ENCODE assay signal across 17 cellular contexts in genomic region chr1:61659061-61659460, GRCh38.
DNase-seq lines count a peak whose midpoint lies in the region; ATAC-seq and TF ChIP-seq lines count a peak whose summit lies in the region.
"Had no signal": no experiment of that assay in that cellular context is flagged by ENCODE, and none has a peak within 500 bp of the region (broad histone marks: within the 10 kb centered on the region; RNA-seq: fewer than 3 reads in every experiment).

No MANE protein-coding gene starts in this region.

- H3K4ac ChIP-seq in H9 (ENCODE audit: low read depth, low read length) (no peak overlapping the region), neuronal stem cell (ENCODE audit: low read length) (no peak overlapping the region)

- no peaks in the 10 kb centered on the region; the same call in 1 of the 2 replicates for H3K9me3 ChIP-seq in AG04450 (ENCODE audit: control insufficient read depth, insufficient read depth, low read length)
- H3K9me3 ChIP-seq in H9 (ENCODE audit: control insufficient read depth, low read depth, low read length) = no peaks in the 10 kb centered on the region
- H3K9me3 ChIP-seq in RWPE2 (ENCODE audit: severe bottlenecking) = no peaks in the 10 kb centered on the region
- no peaks in the 10 kb centered on the region for H3K9me3 ChIP-seq in aorta (ENCODE audit: control insufficient read depth, low read length)
- H3K9me3 ChIP-seq in neuronal stem cell (replicated peaks in 1 of 2; ENCODE audit: control insufficient read depth in 2 of 2, insufficient read depth in 1 of 2, low read depth in 1 of 2, low read length in 2 of 2) = no peaks in the 10 kb centered on the region
- H3K9me3 ChIP-seq: ascending aorta, prostate gland had no signal

- H2BK20ac ChIP-seq in H9 (ENCODE audit: low read depth, low read length, poor library complexity, severe bottlenecking) = no peak overlapping the region

- no peaks in the 10 kb centered on the region for H3K27me3 Mint-ChIP-seq in H9 (ENCODE audit: low read depth)
- H3K27me3 Mint-ChIP-seq: activated T-helper 17 cell treated with anti-CD3 and anti-CD28 coated beads, Interleukin-2, amount 50 U/mL, for 72 hours had no signal

- ATAC-seq in RWPE2 (ENCODE audit: low read depth) = no peak
- ATAC-seq in aorta (ENCODE audit: low FRiP score) = no peak
- ATAC-seq: activated T-helper 17 cell treated with anti-CD3 and anti-CD28 coated beads, Interleukin-2, amount 50 U/mL, for 72 hours; left colon had no signal

- H4K8ac ChIP-seq in H9 (replicated peaks; ENCODE audit: insufficient read length, low read depth, low read length) = no peak overlapping the region
- H4K8ac ChIP-seq in neuronal stem cell (ENCODE audit: low read depth, low read length) = no peak overlapping the region

- H3K4me1 ChIP-seq in H9 (ENCODE audit: insufficient read depth, low read length) (no peaks in the 10 kb centered on the region), RWPE2 (ENCODE audit: insufficient read depth, poor library complexity, severe bottlenecking) (no peaks in the 10 kb centered on the region), aorta (ENCODE audit: control insufficient read depth in 1 of 2, insufficient read depth in 2 of 2, low read length in 2 of 2) (no peaks in the 10 kb centered on the region), neuronal stem cell (ENCODE audit: control insufficient read depth in 2 of 2, insufficient read depth in 1 of 2, low read depth in 1 of 2, low read length in 2 of 2) (no peaks in the 10 kb centered on the region)
- H3K4me1 ChIP-seq: ascending aorta, prostate gland had no signal

- DNase-seq in AG04450 (ENCODE audit: low read depth, low spot score) (no peak), H9 (no peak), RWPE2 (ENCODE audit: low spot score) (no peak), fibroblast of mammary gland (ENCODE audit: low read depth) (no peak), aorta (no peak), neuronal stem cell (ENCODE audit: low spot score) (no peak), foreskin fibroblast (no peak), activated gamma-delta T cell treated with Interleukin-2 at 50 U/mL for 16 hours (no peak)
- DNase-seq: activated CD4-positive, alpha-beta T cell treated with anti-CD3 and anti-CD28 coated beads, Interleukin-2, amount 50 U/mL, for 1 hour; KG1; left colon; NCI-H187; SHP77; T1000 had no signal

- H4K20me1 ChIP-seq in H9 (ENCODE audit: control insufficient read depth, insufficient read depth, insufficient read length) = no peaks in the 10 kb centered on the region

- no peak overlapping the region for H3K4me3 Mint-ChIP-seq in H9
- H3K4me3 Mint-ChIP-seq: activated T-helper 17 cell treated with anti-CD3 and anti-CD28 coated beads, Interleukin-2, amount 50 U/mL, for 72 hours had no signal

- no peaks in the 10 kb centered on the region for H3K4me1 Mint-ChIP-seq in H9
- H3K4me1 Mint-ChIP-seq: activated T-helper 17 cell treated with anti-CD3 and anti-CD28 coated beads, Interleukin-2, amount 50 U/mL, for 72 hours had no signal

- no peak overlapping the region for H2BK120ac ChIP-seq in H9 (ENCODE audit: low read depth, low read length, poor library complexity, severe bottlenecking)
- H2BK120ac ChIP-seq in neuronal stem cell (ENCODE audit: low read depth, low read length) = no peak overlapping the region

- H3K14ac ChIP-seq in H9 (ENCODE audit: insufficient read depth, low read length) = no peak overlapping the region
- H3K14ac ChIP-seq in neuronal stem cell (ENCODE audit: low read length) = no peak overlapping the region

- H3K9ac ChIP-seq in H9 (ENCODE audit: extremely low read depth, insufficient read length, low read length) (no peak overlapping the region), neuronal stem cell (ENCODE audit: low read depth, low read length, poor library complexity) (no peak overlapping the region)

- H3K79me1 ChIP-seq in H9 (ENCODE audit: insufficient read depth, low read depth, low read length, poor library complexity, severe bottlenecking) = no peaks in the 10 kb centered on the region
- H3K79me1 ChIP-seq in neuronal stem cell (ENCODE audit: low read depth, low read length) = no peaks in the 10 kb centered on the region

- H3K27ac ChIP-seq in AG04450 (ENCODE audit: low read depth, low read length) (no peak overlapping the region), H9 (ENCODE audit: insufficient read length, low read depth, low read length) (no peak overlapping the region), RWPE2 (ENCODE audit: poor library complexity, severe bottlenecking) (no peak overlapping the region), aorta (ENCODE audit: low read depth in 1 of 2, low read length in 2 of 2) (no peak overlapping the region), neuronal stem cell (replicated peaks; ENCODE audit: low read length) (no peak overlapping the region)
- H3K27ac ChIP-seq: ascending aorta, prostate gland had no signal

- no peaks in the 10 kb centered on the region for H3K36me3 ChIP-seq in RWPE2 (ENCODE audit: low read depth)
- H3K36me3 ChIP-seq in aorta (ENCODE audit: control insufficient read depth in 1 of 2, insufficient read depth in 2 of 2, low read length in 1 of 2) = no peaks in the 10 kb centered on the region
- H3K36me3 ChIP-seq in neuronal stem cell (replicated peaks in 1 of 2; ENCODE audit: control insufficient read depth in 2 of 2, insufficient read depth in 2 of 2, low read length in 2 of 2) = no peaks in the 10 kb centered on the region
- H3K36me3 ChIP-seq: ascending aorta, prostate gland had no signal

- POLR2A ChIA-PET in AG04450 (lab: Yijun Ruan, JAX) = no interaction called here

- no peak overlapping the region for H3K56ac ChIP-seq in H9 (ENCODE audit: insufficient read length, low read depth, low read length)

- no peaks in the 10 kb centered on the region for H3K79me2 ChIP-seq in H9 (ENCODE audit: insufficient read depth, low read length)

- no peak overlapping the region for H2BK12ac ChIP-seq in H9 (ENCODE audit: insufficient read length, low read depth, low read length)
- H2BK12ac ChIP-seq in neuronal stem cell (ENCODE audit: low read length) = no peak overlapping the region

- H3K27ac Mint-ChIP-seq in H9 = no peak overlapping the region
- H3K27ac Mint-ChIP-seq: activated T-helper 17 cell treated with anti-CD3 and anti-CD28 coated beads, Interleukin-2, amount 50 U/mL, for 72 hours had no signal

- no peak overlapping the region for H2AK5ac ChIP-seq in H9 (ENCODE audit: insufficient read length, low read length)
- no peak overlapping the region for H2AK5ac ChIP-seq in neuronal stem cell (ENCODE audit: low read depth, low read length)

- no peaks in the 10 kb centered on the region for H3K9me3 Mint-ChIP-seq in H9
- H3K9me3 Mint-ChIP-seq: activated T-helper 17 cell treated with anti-CD3 and anti-CD28 coated beads, Interleukin-2, amount 50 U/mL, for 72 hours had no signal

- H3K4me3 ChIP-seq in AG04450 (ENCODE audit: low read depth, low read length) (no peak overlapping the region), RWPE2 (ENCODE audit: severe bottlenecking) (no peak overlapping the region), fibroblast of mammary gland (ENCODE audit: control insufficient read depth, low read depth, low read length) (no peak overlapping the region), aorta (ENCODE audit: low read length in 2 of 2) (no peak overlapping the region), neuronal stem cell (ENCODE audit: low read length in 2 of 2) (no peak overlapping the region), foreskin fibroblast (ENCODE audit: low read depth in 1 of 2, low read length in 2 of 2) (no peak overlapping the region)
- H3K4me3 ChIP-seq: ascending aorta, prostate gland had no signal

- H3K23me2 ChIP-seq in H9 (ENCODE audit: insufficient read length, low read depth, low read length, poor library complexity, severe bottlenecking) = no peaks in the 10 kb centered on the region

- H3K18ac ChIP-seq in H9 (ENCODE audit: insufficient read length, low read depth, low read length) (no peak overlapping the region), neuronal stem cell (ENCODE audit: low read length) (no peak overlapping the region)

- H2AFZ ChIP-seq in H9 (ENCODE audit: low read length) = no peak overlapping the region
- no peak overlapping the region for H2AFZ ChIP-seq in neuronal stem cell (ENCODE audit: low read length)

- H3K36me3 Mint-ChIP-seq in H9 (ENCODE audit: insufficient read depth in 1 of 3, low read depth in 3 of 3) = no peaks in the 10 kb centered on the region; a peak in 1 of 7 replicates

- no peak overlapping the region for H3T11ph ChIP-seq in H9 (ENCODE audit: low read length)

- H2BK5ac ChIP-seq in H9 (ENCODE audit: insufficient read length, low read length) (no peak overlapping the region), neuronal stem cell (ENCODE audit: low read length) (no peak overlapping the region)

- H3K23ac ChIP-seq in H9 (ENCODE audit: insufficient read length, low read depth, low read length) (no peak overlapping the region), neuronal stem cell (ENCODE audit: low read depth, low read length, poor library complexity) (no peak overlapping the region)

- CTCF ChIA-PET in AG04450 (lab: Charles Lee) = no interaction called here

- H4K5ac ChIP-seq in H9 (ENCODE audit: insufficient read length, low read depth, low read length) = no peak overlapping the region

- H2BK15ac ChIP-seq in H9 (ENCODE audit: low read depth, low read length) (no peak overlapping the region), neuronal stem cell (ENCODE audit: low read length) (no peak overlapping the region)

- H3K4me2 ChIP-seq in H9 (ENCODE audit: insufficient read depth, insufficient read length, low read length) (no peak overlapping the region), neuronal stem cell (ENCODE audit: insufficient read depth, low read length, poor library complexity, severe bottlenecking) (no peak overlapping the region)

- intact Hi-C loops in aorta (cut with DNase I) = no loop called here

- no CpG with 5 or more reads among the region's 2 CpGs for WGBS in H9 (ENCODE audit: extremely low coverage, insufficient read length, low lambda C conversion rate)
- 76 to 86% methylated on average over 2 of the region's 2 CpGs for WGBS in aorta, 2 donors
- no CpG with 5 or more reads among the region's 2 CpGs for WGBS in neuronal stem cell (ENCODE audit: extremely low coverage in 2 of 2, insufficient read length in 2 of 2, insufficient replicate concordance in 1 of 2), 2 donors

- 0 out of 2 replicates have a peak, but pooled peaks have one; percentile 6 for TF ChIP-seq CTCF in AG04450 (IDR thresholded peaks at IDR 0.05; ENCODE audit: low read depth, low read length)
- peak; percentile 64 for TF ChIP-seq CTCF in H9 (conservative IDR thresholded peaks at IDR 0.05)
- TF ChIP-seq CTCF in RWPE2 (IDR thresholded peaks at IDR 0.05; ENCODE audit: poor library complexity, severe bottlenecking) = peak; percentile 55
- peak; percentile 40 for TF ChIP-seq CTCF in fibroblast of mammary gland (conservative IDR thresholded peaks at IDR 0.05; ENCODE audit: control insufficient read depth, insufficient read depth, low read depth, low read length)
- TF ChIP-seq CTCF in foreskin fibroblast (IDR thresholded peaks at IDR 0.05; ENCODE audit: low read depth, low read length) = no peak

- no peak overlapping the region for H4K91ac ChIP-seq in H9 (ENCODE audit: insufficient read length, low read depth, low read length)
- no peak overlapping the region for H4K91ac ChIP-seq in neuronal stem cell (ENCODE audit: low read depth, low read length, poor library complexity)

- H3K27me3 ChIP-seq in AG04450 (ENCODE audit: control insufficient read depth, insufficient read depth, low read length) (no peaks in the 10 kb centered on the region), H9 (ENCODE audit: insufficient read depth, low read length) (no peaks in the 10 kb centered on the region), RWPE2 (ENCODE audit: insufficient read depth, poor library complexity, severe bottlenecking) (no peaks in the 10 kb centered on the region), aorta (ENCODE audit: control insufficient read depth in 1 of 2, insufficient read depth in 2 of 2, low read length in 1 of 2) (no peaks in the 10 kb centered on the region), neuronal stem cell (ENCODE audit: control insufficient read depth in 3 of 3, insufficient read depth in 3 of 3, low read depth in 1 of 3, low read length in 3 of 3) (no peaks in the 10 kb centered on the region)
- H3K27me3 ChIP-seq: ascending aorta had no signal
